26 cellular contexts compared by ENCODE assay signal in genomic region chr17:41718287-41718645, GRCh38. TPM values are rescaled to one million over a fixed set of nuclear protein-coding genes. Genes with fewer than 3 reads are reported as not detected.
A peak's percentile ranks its signal among the peaks of the same experiment; 100 is the strongest.
DNase-seq lines count a peak whose midpoint lies in the region; ATAC-seq and TF ChIP-seq lines count a peak whose summit lies in the region.
"Had no signal": no experiment of that assay in that cellular context is flagged by ENCODE, and none has a peak within 500 bp of the region (broad histone marks: within the 10 kb centered on the region; RNA-seq: fewer than 3 reads in every experiment).

No MANE protein-coding gene starts in this region.

- H3K79me2 ChIP-seq in mammary epithelial cell (ENCODE audit: insufficient read depth, low read length): no peaks in the 10 kb centered on the region
- H3K79me2 ChIP-seq: parathyroid adenoma had no signal

- H3K36me3 Mint-ChIP-seq in mesothelial cell of epicardium: no peaks in the 10 kb centered on the region
- H3K36me3 Mint-ChIP-seq: natural killer cell had no signal

- H4K20me1 ChIP-seq in mammary epithelial cell (ENCODE audit: insufficient read depth, low read length): no peaks in the 10 kb centered on the region

- H3K9me3 Mint-ChIP-seq in mesothelial cell of epicardium: no peaks in the 10 kb centered on the region
- H3K9me3 Mint-ChIP-seq: natural killer cell; T-helper 1 cell treated with Interleukin-12 subunit alpha and Interleukin-12 subunit beta and Interleukin-4 antibody, amounts not matched to agents 30 μg/mL and 1 μg/mL, for 36 hours had no signal

- WGBS in mammary epithelial cell (ENCODE audit: low coverage, missing lambda C conversion rate): 9% methylated on average over 5 of the region's 5 CpGs

- peak overlapping the region; percentile 54 for H3K9ac ChIP-seq in mammary epithelial cell (ENCODE audit: insufficient read depth, low read length)
- H3K9ac ChIP-seq: parathyroid adenoma had no signal

- CTCF ChIA-PET in mammary epithelial cell (lab: Charles Lee; ENCODE audit: low non-redundant PET): interaction anchor here (0.6 kb wide), 1 partner anchor 22 kb away, joined by 6 read pairs; no protein-coding TSS in a partner anchor

- in situ Hi-C loops in mammary epithelial cell (cut with MboI; ENCODE audit: low sequenced_read_pairs in 2 of 2): no loop called here

- H3K9me3 ChIP-seq in mammary epithelial cell (replicated peaks; ENCODE audit: insufficient read depth, low read length): no peaks in the 10 kb centered on the region
- H3K9me3 ChIP-seq: SJCRH30, transverse colon had no signal

- DNase-seq in H7 (peak; percentile 34), mammary epithelial cell (no peak), mesothelial cell of epicardium (ENCODE audit: low spot score in 2 of 2, unreplicated experiment in 2 of 2) (no peak), superior temporal gyrus (ENCODE audit: extremely low spot score) (peak; percentile 26), DMS153 (lab: John Stamatoyannopoulos, UW) (no peak), HK-2 (ENCODE audit: unreplicated experiment) (no peak)
- no peak for DNase-seq in effector CD8-positive, alpha-beta T cell (lab: John Stamatoyannopoulos, UW)
- DNase-seq: activated CD8-positive, alpha-beta memory T cell treated with anti-CD3 and anti-CD28 coated beads, Interleukin-2, amount 50 U/mL, for 4 hours; activated effector memory CD4-positive, alpha-beta T cell treated with Interleukin-2 at 50 U/mL for 16 hours; dermis blood vessel endothelial cell; erythroblast; mesendoderm; MV-4-11; natural killer cell; NCI-H1694 treated with DMSO at 0.1 percent for 48 hours; NCI-H226; SJCRH30; stimulated activated CD4-positive, alpha-beta T cell treated with anti-CD3 and anti-CD28 coated beads, Interleukin-2, amount 100 ng/mL, for 24 hours; stimulated activated naive CD4-positive, alpha-beta T cell treated with Interleukin-2 at 50 U/mL for 16 hours; transverse colon had no signal

- H2AFZ ChIP-seq in mammary epithelial cell (ENCODE audit: low read depth, low read length): peak overlapping the region; percentile 70

- no peak for ATAC-seq in GM19397 (IDR thresholded peaks at IDR 0.05; ENCODE audit: unreplicated experiment)
- ATAC-seq: natural killer cell had no signal

- H3K4me1 Mint-ChIP-seq in mesothelial cell of epicardium: peaks cover 7% of the 10 kb centered on the region
- H3K4me1 Mint-ChIP-seq: natural killer cell had no signal

- peak overlapping the region; percentile 67 for H3K27ac ChIP-seq in mammary epithelial cell (ENCODE audit: insufficient read depth, low read depth, low read length)
- H3K27ac ChIP-seq: parathyroid adenoma, SJCRH30, transverse colon had no signal

- H3K4me3 Mint-ChIP-seq in mesothelial cell of epicardium: no peak overlapping the region
- H3K4me3 Mint-ChIP-seq: natural killer cell; T-helper 1 cell treated with Interleukin-12 subunit alpha and Interleukin-12 subunit beta and Interleukin-4 antibody, amounts not matched to agents 30 μg/mL and 1 μg/mL, for 36 hours had no signal

- H3K27me3 ChIP-seq in H7 (ENCODE audit: control insufficient read depth, insufficient read depth, low read length) (peaks cover 3% of the 10 kb centered on the region; the same call in 1 of the 2 replicates), mammary epithelial cell (ENCODE audit: insufficient read depth, low read length) (no peaks in the 10 kb centered on the region)
- H3K27me3 ChIP-seq: SJCRH30, transverse colon had no signal

- dilution Hi-C loops in mammary epithelial cell (cut with HindIII; ENCODE audit: low sequenced_read_pairs): loop anchor here (5.0 kb wide), 3 partner anchors 39 to 239 kb away; no protein-coding TSS in a partner anchor

- peak overlapping the region; percentile 44 for H3K27ac Mint-ChIP-seq in mesothelial cell of epicardium
- H3K27ac Mint-ChIP-seq: natural killer cell; T-helper 1 cell treated with Interleukin-12 subunit alpha and Interleukin-12 subunit beta and Interleukin-4 antibody, amounts not matched to agents 30 μg/mL and 1 μg/mL, for 36 hours had no signal

- no peak overlapping the region for H3K4me3 ChIP-seq in H7 (ENCODE audit: insufficient read depth, low read depth, low read length)
- peak overlapping the region in 1 of 3 experiments; percentile 6 for H3K4me3 ChIP-seq in mammary epithelial cell (replicated peaks in 1 of 3; ENCODE audit: insufficient read depth in 1 of 3, low read depth in 2 of 3, low read length in 3 of 3)
- H3K4me3 ChIP-seq: SJCRH30, transverse colon had no signal

- peak overlapping the region; percentile 50 for H3K4me2 ChIP-seq in mammary epithelial cell (ENCODE audit: insufficient read depth, low read depth, low read length)

- intact Hi-C loops in mammary epithelial cell (cut with micrococcal nuclease): no loop called here

- no peaks in the 10 kb centered on the region for H3K27me3 Mint-ChIP-seq in mesothelial cell of epicardium (ENCODE audit: low read depth)

- no peak for TF ChIP-seq CTCF in mammary epithelial cell (conservative IDR thresholded peaks at IDR 0.05 in 1 of 2, IDR thresholded peaks at IDR 0.05 in 1 of 2; ENCODE audit: extremely low read depth in 1 of 2, insufficient read depth in 1 of 2, low read depth in 1 of 2, low read length in 2 of 2)
- no peak for TF ChIP-seq CTCF in mesothelial cell of epicardium (IDR thresholded peaks at IDR 0.05; ENCODE audit: unreplicated experiment)

- no TSS peak for BruUV-seq in mammary epithelial cell (replicated peaks; lab: Mats Ljungman, UMichigan)

- no peaks in the 10 kb centered on the region for H3K36me3 ChIP-seq in H7 (replicated peaks; ENCODE audit: control insufficient read depth, insufficient read depth, low read length)
- no peaks in the 10 kb centered on the region for H3K36me3 ChIP-seq in mammary epithelial cell (ENCODE audit: insufficient read depth, low read length)
- H3K36me3 ChIP-seq: SJCRH30, transverse colon had no signal

- peaks cover 16% of the 10 kb centered on the region for H3K4me1 ChIP-seq in mammary epithelial cell (ENCODE audit: insufficient read depth, low read length)
- H3K4me1 ChIP-seq: SJCRH30, transverse colon had no signal

RNA-seq across cellular contexts. Expression of gene GAST, which starts 6.1 kb away (rescaled TPM):
- not detected in 2 replicates for total RNA-seq in H7 (2014; rRNA removed; shearing (Covaris generic))
- total RNA-seq in mammary epithelial cell (1 to 10 TPM in 1 of 2 donors, under 1 TPM in 1; 0.67 to 2.0 TPM), mesothelial cell of epicardium (not detected in 3 replicates)
- 0.94 TPM for polyA plus RNA-seq in mammary epithelial cell
- polyA minus RNA-seq in mammary epithelial cell: 7.5 TPM
- total RNA-seq: dermis blood vessel endothelial cell, frontal cortex, G401, natural killer cell, SJCRH30, transverse colon had no signal
- polyA plus RNA-seq: BJ had no signal

RNA-seq across cellular contexts. Expression of gene HAP1, which starts 16.2 kb away (rescaled TPM):
- 0.28 and 0.48 TPM in 2 replicates for total RNA-seq in H7 (2014; rRNA removed; shearing (Covaris generic))
- 1 to 10 TPM; 2.2 to 3.7 TPM for total RNA-seq in mammary epithelial cell
- polyA plus RNA-seq in mammary epithelial cell: 0.70 TPM
- polyA minus RNA-seq in mammary epithelial cell: 0.72 TPM
- 0.44 to 0.66 TPM (median 0.45 TPM) in 3 replicates for total RNA-seq in mesothelial cell of epicardium
- total RNA-seq: natural killer cell had no signal

RNA-seq across cellular contexts. Expression of gene EIF1, which starts 29.6 kb away (rescaled TPM):
- total RNA-seq in H7 (2014; rRNA removed; shearing (Covaris generic)): 62.6 and 74.3 TPM in 2 replicates
- total RNA-seq in mammary epithelial cell (100 to 1,000 TPM in 1 of 2 donors, 10 to 100 TPM in 1; 78.9 to 981 TPM), mesothelial cell of epicardium (600 to 610 TPM (median 606 TPM) in 3 replicates)
- polyA plus RNA-seq in mammary epithelial cell: 108 TPM
- polyA minus RNA-seq in mammary epithelial cell: 399 TPM

Comparison
In these comparisons a context has a peak if more than half of its experiments do, and no peak if none do; other contexts are left out.
1. DNase-seq: peak in H7 (single experiment) and superior temporal gyrus (single experiment); none in mammary epithelial cell (single experiment), mesothelial cell of epicardium (0 of 2), DMS153 (single experiment), effector CD8-positive, alpha-beta T cell (single experiment) and HK-2 (single experiment).